ENCODE assay signal across 14 cellular contexts in genomic region chr22:27669798-27670599, GRCh38.
DNase-seq lines count a peak whose midpoint lies in the region; ATAC-seq and TF ChIP-seq lines count a peak whose summit lies in the region.
"Had no signal": no experiment of that assay in that cellular context is flagged by ENCODE, and none has a peak within 500 bp of the region (broad histone marks: within the 10 kb centered on the region; RNA-seq: fewer than 3 reads in every experiment).

No MANE protein-coding gene starts in this region.

- intact Hi-C loops in right cardiac atrium (cut with DNase I), result loop anchor here in 2 of 4 donors (10.0 kb wide), 1 partner anchor 125 kb away; no protein-coding TSS in a partner anchor

- no peak for TF ChIP-seq POLR2A in gastroesophageal sphincter (IDR thresholded peaks at IDR 0.05)

- no peak for ATAC-seq in WTC11
- peak in 1 of 2 donors; percentile 38 for ATAC-seq in right cardiac atrium
- no peak for ATAC-seq in HG02571 (IDR thresholded peaks at IDR 0.05; ENCODE audit: unreplicated experiment)
- no peak for ATAC-seq in gastroesophageal sphincter
- ATAC-seq: activated CD8-positive, alpha-beta memory T cell treated with anti-CD3 and anti-CD28 coated beads, Interleukin-2, amount 10 ng/mL, durations not matched to agents 7 days and 5 days had no signal

- DNase-seq in WTC11 (ENCODE audit: low spot score) (no peak), right cardiac atrium (peak in 2 of 3 donors; percentile 61 to 62), retina (peak; percentile 63), GOT3 (lab: John Stamatoyannopoulos, UW) (no peak), cerebellar nuclear complex (lab: John Stamatoyannopoulos, UW) (no peak)
- DNase-seq: activated CD8-positive, alpha-beta memory T cell treated with anti-CD3 and anti-CD28 coated beads, Interleukin-2, amount 10 ng/mL, durations not matched to agents 7 days and 5 days; NCI-H2081 treated with DMSO at 0.1 percent for 48 hours; stimulated activated CD4-positive, alpha-beta T cell treated with anti-CD3 and anti-CD28 coated beads, Interleukin-2, amount 100 ng/mL, for 48 hours; T-helper 9 cell had no signal

- TF ChIP-seq CTCF in HEK293 (tag by site-specific recombination; IDR thresholded peaks at IDR 0.05), result no peak
- no peak for TF ChIP-seq CTCF in WTC11 (IDR thresholded peaks at IDR 0.05)
- no peak for TF ChIP-seq CTCF in gastroesophageal sphincter (IDR thresholded peaks at IDR 0.05)

- 45% methylated on average over 13 of the region's 13 CpGs for WGBS in right cardiac atrium
- WGBS in gastroesophageal sphincter (ENCODE audit: low coverage in 1 of 2), 2 donors, result 20 to 80% methylated on average over 1 of the region's 13 CpGs

- H3K4me3 ChIP-seq in HEK293 (ENCODE audit: low read depth, low read length) (no peak overlapping the region), right cardiac atrium (ENCODE audit: low read length) (no peak overlapping the region), gastroesophageal sphincter (no peak overlapping the region)
- H3K4me3 ChIP-seq: stomach had no signal

- no peak overlapping the region for H3K4me3 Mint-ChIP-seq in WTC11
- H3K4me3 Mint-ChIP-seq: activated CD8-positive, alpha-beta memory T cell treated with anti-CD3 and anti-CD28 coated beads, Interleukin-2, amount 10 ng/mL, durations not matched to agents 7 days and 5 days had no signal

- H3K27me3 ChIP-seq in right cardiac atrium (ENCODE audit: control insufficient read depth, insufficient read depth), result no peaks in the 10 kb centered on the region
- H3K27me3 ChIP-seq in gastroesophageal sphincter, result no peaks in the 10 kb centered on the region
- H3K27me3 ChIP-seq: stomach had no signal

- POLR2A ChIA-PET in HEK293 (lab: Yijun Ruan, JAX), result interaction anchor here (1.0 to 1.3 kb wide), 2 partner anchors 50 to 93 kb away, joined by 3 to 4 read pairs; no protein-coding TSS in a partner anchor
- POLR2A ChIA-PET in WTC11 (lab: Charles Lee), result interaction anchor here (0.6 to 1.0 kb wide), 2 partner anchors 253 to 1337 kb away, joined by 3 read pairs; no protein-coding TSS in a partner anchor

- H3K9me3 Mint-ChIP-seq in WTC11, result peaks cover 11% of the 10 kb centered on the region

- H3K36me3 ChIP-seq in HEK293 (ENCODE audit: control insufficient read depth in 2 of 2, insufficient read depth in 1 of 2, low read length in 2 of 2) (no peaks in the 10 kb centered on the region), gastroesophageal sphincter (no peaks in the 10 kb centered on the region)
- H3K36me3 ChIP-seq: stomach had no signal

- peak overlapping the region; percentile 90 for H3K27ac Mint-ChIP-seq in WTC11
- H3K27ac Mint-ChIP-seq: activated CD8-positive, alpha-beta memory T cell treated with anti-CD3 and anti-CD28 coated beads, Interleukin-2, amount 10 ng/mL, durations not matched to agents 7 days and 5 days had no signal

- CTCF ChIA-PET in HEK293 (lab: Yijun Ruan, JAX) (interaction anchor here (0.7 kb wide), 1 partner anchor 75 kb away, joined by 3 read pairs; no protein-coding TSS in a partner anchor), WTC11 (lab: Charles Lee) (interaction anchor here (0.6 to 1.6 kb wide), 7 partner anchors 9 to 325 kb away, joined by 3 to 7 read pairs (median 3); no protein-coding TSS in a partner anchor)

- no peak for TF ChIP-seq EP300 in gastroesophageal sphincter (IDR thresholded peaks at IDR 0.05)

- peaks cover 13% of the 10 kb centered on the region for H3K36me3 Mint-ChIP-seq in WTC11
- H3K36me3 Mint-ChIP-seq: activated CD8-positive, alpha-beta memory T cell treated with anti-CD3 and anti-CD28 coated beads, Interleukin-2, amount 10 ng/mL, durations not matched to agents 7 days and 5 days had no signal

- peaks cover 56% of the 10 kb centered on the region for H3K4me1 Mint-ChIP-seq in WTC11
- H3K4me1 Mint-ChIP-seq: activated CD8-positive, alpha-beta memory T cell treated with anti-CD3 and anti-CD28 coated beads, Interleukin-2, amount 10 ng/mL, durations not matched to agents 7 days and 5 days had no signal

- H3K9me3 ChIP-seq in HEK293 (ENCODE audit: control insufficient read depth, insufficient read depth, low read depth, low read length) (no peaks in the 10 kb centered on the region), right cardiac atrium (ENCODE audit: control insufficient read depth, low read length) (no peaks in the 10 kb centered on the region), gastroesophageal sphincter (peaks cover 0 to 5% (median 0%) of the 10 kb centered on the region in 3 donors)

- H3K27ac ChIP-seq in HEK293 (ENCODE audit: extremely low read depth, low read depth, low read length) (no peak overlapping the region), right cardiac atrium (ENCODE audit: low read length) (peak overlapping the region; percentile 66), gastroesophageal sphincter (peak overlapping the region in 1 of 4 donors; percentile 5)
- H3K27ac ChIP-seq: KMS-11 had no signal

- H3K4me1 ChIP-seq in HEK293 (ENCODE audit: control insufficient read depth, insufficient read depth, low read length) (peaks cover 3% of the 10 kb centered on the region), right cardiac atrium (ENCODE audit: control insufficient read depth, insufficient read depth, low read length) (peaks cover 14% of the 10 kb centered on the region), gastroesophageal sphincter (peaks cover 0 to 38% (median 3%) of the 10 kb centered on the region in 3 donors)

- H3K27me3 Mint-ChIP-seq in WTC11 (ENCODE audit: low read depth), result no peaks in the 10 kb centered on the region
- H3K27me3 Mint-ChIP-seq: activated CD8-positive, alpha-beta memory T cell treated with anti-CD3 and anti-CD28 coated beads, Interleukin-2, amount 10 ng/mL, durations not matched to agents 7 days and 5 days had no signal

TF ChIP-seq in HEK293, 187 proteins besides CTCF, POLR2A, EP300 and RAD21:
- peak; percentile 88 for TF ChIP-seq ZNF768 (tag by site-specific recombination; IDR thresholded peaks at IDR 0.05)
- no peak for TF ChIP-seq MEIS1 (CRISPR knock-in tag; IDR thresholded peaks at IDR 0.05; ENCODE audit: borderline replicate concordance)

TF ChIP-seq in WTC11, 78 proteins besides CTCF, POLR2A, EP300 and RAD21:
- TF ChIP-seq, protein P1, sequence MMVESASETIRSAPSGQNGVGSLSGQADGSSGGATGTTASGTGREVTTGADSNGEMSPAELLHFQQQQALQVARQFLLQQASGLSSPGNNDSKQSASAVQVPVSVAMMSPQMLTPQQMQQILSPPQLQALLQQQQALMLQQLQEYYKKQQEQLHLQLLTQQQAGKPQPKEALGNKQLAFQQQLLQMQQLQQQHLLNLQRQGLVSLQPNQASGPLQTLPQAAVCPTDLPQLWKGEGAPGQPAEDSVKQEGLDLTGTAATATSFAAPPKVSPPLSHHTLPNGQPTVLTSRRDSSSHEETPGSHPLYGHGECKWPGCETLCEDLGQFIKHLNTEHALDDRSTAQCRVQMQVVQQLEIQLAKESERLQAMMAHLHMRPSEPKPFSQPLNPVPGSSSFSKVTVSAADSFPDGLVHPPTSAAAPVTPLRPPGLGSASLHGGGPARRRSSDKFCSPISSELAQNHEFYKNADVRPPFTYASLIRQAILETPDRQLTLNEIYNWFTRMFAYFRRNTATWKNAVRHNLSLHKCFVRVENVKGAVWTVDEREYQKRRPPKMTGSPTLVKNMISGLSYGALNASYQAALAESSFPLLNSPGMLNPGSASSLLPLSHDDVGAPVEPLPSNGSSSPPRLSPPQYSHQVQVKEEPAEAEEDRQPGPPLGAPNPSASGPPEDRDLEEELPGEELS (CRISPR knock-in tag; IDR thresholded peaks at IDR 0.05), result peak; percentile 40; the same call in 1 of the 2 replicates
- TF ChIP-seq GTF2I (CRISPR knock-in tag; conservative IDR thresholded peaks at IDR 0.05), result 0 out of 2 replicates have a peak, but pooled peaks have one; percentile 56
- TF ChIP-seq, protein P2, sequence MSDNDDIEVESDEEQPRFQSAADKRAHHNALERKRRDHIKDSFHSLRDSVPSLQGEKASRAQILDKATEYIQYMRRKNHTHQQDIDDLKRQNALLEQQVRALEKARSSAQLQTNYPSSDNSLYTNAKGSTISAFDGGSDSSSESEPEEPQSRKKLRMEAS (CRISPR knock-in tag; IDR thresholded peaks at IDR 0.05), result peak; percentile 25; the same call in 1 of the 2 replicates
- TF ChIP-seq ZNF396 (CRISPR knock-in tag; IDR thresholded peaks at IDR 0.05; ENCODE audit: borderline replicate concordance), result no peak
- no peak for TF ChIP-seq GRHL2 (CRISPR knock-in tag; IDR thresholded peaks at IDR 0.05; ENCODE audit: insufficient replicate concordance, severe bottlenecking)
- no peak for TF ChIP-seq HMGA2 (CRISPR knock-in tag; IDR thresholded peaks at IDR 0.05)

Comparison
In these comparisons a context has a peak if more than half of its experiments do, and no peak if none do; other contexts are left out.
1. DNase-seq: peak in right cardiac atrium (2 of 3) and retina (single experiment); none in WTC11 (single experiment), GOT3 (single experiment) and cerebellar nuclear complex (0 of 2).